In genomic region chr6:89359561-89359960, GRCh38 we compare ENCODE assay signal across 1 cellular context.
TF ChIP-seq lines count a peak whose summit lies in the region.

No MANE protein-coding gene starts in this region.

TF ChIP-seq in GM12878, 131 proteins besides CTCF, POLR2A, EP300 and RAD21:
- no peak for TF ChIP-seq NFYA (IDR thresholded peaks at IDR 0.05; ENCODE audit: borderline replicate concordance, low read depth, low read length)
- TF ChIP-seq CBX3 (IDR thresholded peaks at IDR 0.05; ENCODE audit: borderline replicate concordance, low read depth) = no peak
- no peak for TF ChIP-seq TCF7 (IDR thresholded peaks at IDR 0.05; ENCODE audit: borderline replicate concordance)
- TF ChIP-seq, protein P1, sequence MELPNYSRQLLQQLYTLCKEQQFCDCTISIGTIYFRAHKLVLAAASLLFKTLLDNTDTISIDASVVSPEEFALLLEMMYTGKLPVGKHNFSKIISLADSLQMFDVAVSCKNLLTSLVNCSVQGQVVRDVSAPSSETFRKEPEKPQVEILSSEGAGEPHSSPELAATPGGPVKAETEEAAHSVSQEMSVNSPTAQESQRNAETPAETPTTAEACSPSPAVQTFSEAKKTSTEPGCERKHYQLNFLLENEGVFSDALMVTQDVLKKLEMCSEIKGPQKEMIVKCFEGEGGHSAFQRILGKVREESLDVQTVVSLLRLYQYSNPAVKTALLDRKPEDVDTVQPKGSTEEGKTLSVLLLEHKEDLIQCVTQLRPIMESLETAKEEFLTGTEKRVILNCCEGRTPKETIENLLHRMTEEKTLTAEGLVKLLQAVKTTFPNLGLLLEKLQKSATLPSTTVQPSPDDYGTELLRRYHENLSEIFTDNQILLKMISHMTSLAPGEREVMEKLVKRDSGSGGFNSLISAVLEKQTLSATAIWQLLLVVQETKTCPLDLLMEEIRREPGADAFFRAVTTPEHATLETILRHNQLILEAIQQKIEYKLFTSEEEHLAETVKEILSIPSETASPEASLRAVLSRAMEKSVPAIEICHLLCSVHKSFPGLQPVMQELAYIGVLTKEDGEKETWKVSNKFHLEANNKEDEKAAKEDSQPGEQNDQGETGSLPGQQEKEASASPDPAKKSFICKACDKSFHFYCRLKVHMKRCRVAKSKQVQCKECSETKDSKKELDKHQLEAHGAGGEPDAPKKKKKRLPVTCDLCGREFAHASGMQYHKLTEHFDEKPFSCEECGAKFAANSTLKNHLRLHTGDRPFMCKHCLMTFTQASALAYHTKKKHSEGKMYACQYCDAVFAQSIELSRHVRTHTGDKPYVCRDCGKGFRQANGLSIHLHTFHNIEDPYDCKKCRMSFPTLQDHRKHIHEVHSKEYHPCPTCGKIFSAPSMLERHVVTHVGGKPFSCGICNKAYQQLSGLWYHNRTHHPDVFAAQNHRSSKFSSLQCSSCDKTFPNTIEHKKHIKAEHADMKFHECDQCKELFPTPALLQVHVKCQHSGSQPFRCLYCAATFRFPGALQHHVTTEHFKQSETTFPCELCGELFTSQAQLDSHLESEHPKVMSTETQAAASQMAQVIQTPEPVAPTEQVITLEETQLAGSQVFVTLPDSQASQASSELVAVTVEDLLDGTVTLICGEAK (IDR thresholded peaks at IDR 0.05; ENCODE audit: borderline replicate concordance) = no peak
- TF ChIP-seq, protein P2, sequence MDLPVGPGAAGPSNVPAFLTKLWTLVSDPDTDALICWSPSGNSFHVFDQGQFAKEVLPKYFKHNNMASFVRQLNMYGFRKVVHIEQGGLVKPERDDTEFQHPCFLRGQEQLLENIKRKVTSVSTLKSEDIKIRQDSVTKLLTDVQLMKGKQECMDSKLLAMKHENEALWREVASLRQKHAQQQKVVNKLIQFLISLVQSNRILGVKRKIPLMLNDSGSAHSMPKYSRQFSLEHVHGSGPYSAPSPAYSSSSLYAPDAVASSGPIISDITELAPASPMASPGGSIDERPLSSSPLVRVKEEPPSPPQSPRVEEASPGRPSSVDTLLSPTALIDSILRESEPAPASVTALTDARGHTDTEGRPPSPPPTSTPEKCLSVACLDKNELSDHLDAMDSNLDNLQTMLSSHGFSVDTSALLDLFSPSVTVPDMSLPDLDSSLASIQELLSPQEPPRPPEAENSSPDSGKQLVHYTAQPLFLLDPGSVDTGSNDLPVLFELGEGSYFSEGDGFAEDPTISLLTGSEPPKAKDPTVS (IDR thresholded peaks at IDR 0.05; ENCODE audit: low read depth, low read length) = no peak
